ENCODE assay signal across 8 cellular contexts in genomic region chr12:102061556-102062418, GRCh38. TPM values are rescaled to one million over a fixed set of nuclear protein-coding genes. Genes with fewer than 3 reads are reported as not detected.
DNase-seq lines count a peak whose midpoint lies in the region; ATAC-seq and TF ChIP-seq lines count a peak whose summit lies in the region.

Gene WASHC3 (minus strand): TSS chr12:102061991. CDS start chr12:102061962, 29 bp downstream.

- POLR2A ChIA-PET in GM10248 (lab: Yijun Ruan, JAX), result interaction anchor here (0.6 to 1.1 kb wide), 2 partner anchors 10 to 1722 kb away, joined by 3 read pairs; no protein-coding TSS in a partner anchor

- no peaks in the 10 kb centered on the region for H3K9me3 Mint-ChIP-seq in activated naive CD8-positive, alpha-beta T cell (ENCODE audit: low read depth)

- peaks cover 3% of the 10 kb centered on the region for H3K27me3 Mint-ChIP-seq in activated naive CD8-positive, alpha-beta T cell

- peak within 1 kb of the TSS; percentile 98 for H3K27ac Mint-ChIP-seq in activated naive CD8-positive, alpha-beta T cell

- DNase-seq in GM10248 (ENCODE audit: extremely low spot score), result peak; percentile 90
- DNase-seq in NCI-H1105 (lab: John Stamatoyannopoulos, UW), result peak; percentile 94
- DNase-seq in SKM-1 treated with dmso at 0.1 percent for 144 hours (lab: John Stamatoyannopoulos, UW; ENCODE audit: unreplicated experiment), result peak; percentile 53
- peak; percentile 62 for DNase-seq in glomerular endothelial cell (ENCODE audit: extremely low read depth, low read depth, low spot score)
- DNase-seq in occipital lobe (lab: John Stamatoyannopoulos, UW), result peak; percentile 96

- ATAC-seq in HG02623 (IDR thresholded peaks at IDR 0.05; ENCODE audit: unreplicated experiment), result peak; percentile 93

- H3K4me1 Mint-ChIP-seq in activated naive CD8-positive, alpha-beta T cell (ENCODE audit: low read depth), result peaks cover 44% of the 10 kb centered on the region

- no peak for TF ChIP-seq CTCF in GM10248 (IDR thresholded peaks at IDR 0.05; ENCODE audit: control extremely low read depth, extremely low read depth, low read depth, missing control alignments)

- peaks cover 13% of the 10 kb centered on the region for H3K36me3 Mint-ChIP-seq in activated naive CD8-positive, alpha-beta T cell

- CTCF ChIA-PET in GM10248 (lab: Yijun Ruan, JAX), result interaction anchor here (0.7 to 1.4 kb wide), 5 partner anchors 9 to 707 kb away, joined by 3 to 4 read pairs (median 3); no protein-coding TSS in a partner anchor

- H3K27ac ChIP-seq in temporal lobe (ENCODE audit: low read depth, low read length), result peak within 1 kb of the TSS; percentile 86

- H3K4me3 Mint-ChIP-seq in activated naive CD8-positive, alpha-beta T cell, result peak within 1 kb of the TSS; percentile 92

RNA-seq across cellular contexts. Expression of gene WASHC3, which starts in this region (rescaled TPM):
- 67.8 and 93.9 TPM in 2 replicates for total RNA-seq in glomerular endothelial cell
- 55.1 TPM for total RNA-seq in occipital lobe
- 32.2 TPM for total RNA-seq in temporal lobe

Comparison
In these comparisons a context has a peak if more than half of its experiments do, and no peak if none do; other contexts are left out.
1. Peak in every context shown above with its lines: DNase-seq, ATAC-seq and H3K27ac ChIP-seq.